24 cellular contexts compared by ENCODE assay signal in genomic region chr3:153818338-153818737, GRCh38.
"Had no signal": no experiment of that assay in that cellular context is flagged by ENCODE, and none has a peak within 500 bp of the region (broad histone marks: within the 10 kb centered on the region; RNA-seq: fewer than 3 reads in every experiment).

No MANE protein-coding gene starts in this region.

- DNase-seq: dermis blood vessel endothelial cell; effector memory CD4-positive, alpha-beta T cell; foreskin keratinocyte; heart left ventricle; kidney; mesenchymal stem cell; mucosa of descending colon; naive B cell; right lobe of liver; small intestine; stimulated activated CD4-positive, alpha-beta T cell treated with anti-CD3 and anti-CD28 coated beads, Interleukin-15, amount 100 ng/mL, for 24 hours; stimulated activated CD4-positive, alpha-beta T cell treated with anti-CD3 and anti-CD28 coated beads, Interleukin-2, amount 100 ng/mL, for 48 hours; stimulated activated CD8-positive, alpha-beta memory T cell treated with anti-CD3 and anti-CD28 coated beads, Interleukin-4, amount 100 ng/mL, for 48 hours; stimulated activated naive CD4-positive, alpha-beta T cell treated with Interleukin-2 at 50 U/mL for 16 hours; stomach; thyroid gland; trophoblast cell had no signal

- H3K9me3 ChIP-seq: esophagus muscularis mucosa, gastroesophageal sphincter, heart left ventricle, mucosa of descending colon, right lobe of liver, thyroid gland had no signal

- H3K27me3 ChIP-seq: esophagus muscularis mucosa, foreskin keratinocyte, gastroesophageal sphincter, heart left ventricle, hepatocyte, right lobe of liver, stomach, thyroid gland had no signal

- H3K36me3 ChIP-seq: esophagus muscularis mucosa, gastroesophageal sphincter, heart left ventricle, right lobe of liver, stomach, thyroid gland had no signal

- ATAC-seq: foreskin keratinocyte; gastroesophageal sphincter; heart left ventricle; left lobe of liver; mucosa of descending colon; natural killer cell treated with Interleukin-12 subunit alpha and Interleukin-12 subunit beta and Interleukin-15 and Interleukin-18, amount 100 ng/mL, for 72 hours; right lobe of liver had no signal

- H3K4me1 ChIP-seq: esophagus muscularis mucosa, foreskin keratinocyte, gastroesophageal sphincter, heart left ventricle, parathyroid adenoma, right lobe of liver, stomach, thyroid gland had no signal

- H3K4me3 ChIP-seq: coronary artery, esophagus muscularis mucosa, gastroesophageal sphincter, heart left ventricle, hepatocyte, mucosa of descending colon, right lobe of liver, stomach, thyroid gland had no signal

- H3K27ac ChIP-seq: coronary artery, esophagus muscularis mucosa, foreskin keratinocyte, gastroesophageal sphincter, heart left ventricle, hepatocyte, parathyroid adenoma, right lobe of liver, stomach, thyroid gland had no signal
